9 cellular contexts compared by ENCODE assay signal in genomic region chr5:138837160-138837559, GRCh38. TPM values are rescaled to one million over a fixed set of nuclear protein-coding genes. Genes with fewer than 3 reads are reported as not detected.
"Had no signal": no experiment of that assay in that cellular context is flagged by ENCODE, and none has a peak within 500 bp of the region (broad histone marks: within the 10 kb centered on the region; RNA-seq: fewer than 3 reads in every experiment).

No MANE protein-coding gene starts in this region.

- ATAC-seq: HCT116 had no signal

- H3K36me3 ChIP-seq: HAP-1 had no signal

- H3K4me3 ChIP-seq: HAP-1 had no signal

- FAIRE-seq: HTR-8/SVneo had no signal

- DNase-seq: GOT3, H7, HFFc6, KG1 had no signal

RNA-seq across cellular contexts. Expression of gene LRRTM2, which starts 38.0 kb away (rescaled TPM):
- total RNA-seq: H7, HT-29 had no signal
- polyA plus RNA-seq: IgD-negative memory B cell had no signal
